Comparison of ENCODE assay signal across 12 cellular contexts in the genomic region with DNA sequence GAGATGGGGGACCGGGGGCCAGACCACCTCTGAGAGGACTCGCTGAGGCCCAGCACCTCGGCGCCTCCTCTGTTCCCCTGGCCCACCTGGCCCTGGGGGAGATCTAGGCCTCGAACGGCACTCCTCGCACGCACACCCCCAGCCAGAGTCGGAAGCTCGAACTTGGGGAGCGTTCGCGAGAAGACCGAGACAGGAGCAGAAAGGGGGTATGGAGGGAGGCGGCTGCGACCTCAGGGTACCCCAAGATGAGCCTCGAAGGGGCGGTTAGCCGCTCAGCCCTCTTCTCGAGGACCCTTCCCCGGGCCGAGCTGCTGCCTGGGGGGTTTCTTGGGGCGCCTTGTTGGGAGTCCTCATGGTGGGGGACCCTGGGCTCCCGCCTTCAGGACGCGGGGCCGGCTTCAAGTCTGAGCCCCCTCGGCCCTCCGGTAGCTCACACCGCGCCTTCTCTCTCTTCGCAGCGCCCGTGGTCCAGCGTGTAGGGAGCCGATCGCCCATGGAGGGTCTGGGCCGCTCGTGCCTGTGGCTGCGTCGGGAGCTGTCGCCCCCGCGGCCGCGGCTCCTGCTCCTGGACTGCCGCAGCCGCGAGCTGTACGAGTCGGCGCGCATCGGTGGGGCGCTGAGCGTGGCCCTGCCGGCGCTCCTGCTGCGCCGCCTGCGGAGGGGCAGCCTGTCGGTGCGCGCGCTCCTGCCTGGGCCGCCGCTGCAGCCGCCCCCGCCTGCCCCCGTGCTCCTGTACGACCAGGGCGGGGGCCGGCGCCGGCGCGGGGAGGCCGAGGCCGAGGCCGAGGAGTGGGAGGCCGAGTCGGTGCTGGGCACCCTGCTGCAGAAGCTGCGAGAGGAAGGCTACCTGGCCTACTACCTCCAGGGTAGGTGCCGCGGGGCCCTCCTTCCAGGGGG. TPM values are rescaled to one million over a fixed set of nuclear protein-coding genes. Genes with fewer than 3 reads are reported as not detected.
DNase-seq lines count a peak whose midpoint lies in the region; ATAC-seq and TF ChIP-seq lines count a peak whose summit lies in the region.
"Had no signal": no experiment of that assay in that cellular context is flagged by ENCODE, and none has a peak within 500 bp of the region (broad histone marks: within the 10 kb centered on the region; RNA-seq: fewer than 3 reads in every experiment).

No MANE protein-coding gene starts in this region.

- no peaks in the 10 kb centered on the region for H3K36me3 ChIP-seq in stomach

- no peak for ATAC-seq in activated T-cell treated with anti-CD3 and anti-CD28 coated beads, Interleukin-2, amount 50 U/mL, for 72 hours (replicated peaks in 1 of 2)
- ATAC-seq in left lobe of liver: no peak
- no peak for ATAC-seq in GM19351 (IDR thresholded peaks at IDR 0.05; ENCODE audit: unreplicated experiment)

- intact Hi-C loops in stomach (cut with DNase I; ENCODE audit: low total_unique reads): no loop called here

- H3K27me3 Mint-ChIP-seq in activated T-cell treated with anti-CD3 and anti-CD28 coated beads, Interleukin-2, amount 50 U/mL, for 24 hours: peaks cover 64% of the 10 kb centered on the region
- peaks cover 35% of the 10 kb centered on the region for H3K27me3 Mint-ChIP-seq in activated T-cell treated with anti-CD3 and anti-CD28 coated beads, Interleukin-2, amount 50 U/mL, for 72 hours (ENCODE audit: low read depth)
- H3K27me3 Mint-ChIP-seq in T-helper 2 cell treated with Interferon-gamma antibody and Interleukin-4, amounts not matched to agents 5 μg/mL and 100 μg/mL, for 36 hours (ENCODE audit: low read depth): peaks cover 37% of the 10 kb centered on the region
- peaks cover 3% of the 10 kb centered on the region for H3K27me3 Mint-ChIP-seq in glutamatergic neuron (ENCODE audit: unreplicated experiment)

- TF ChIP-seq EP300 in stomach (IDR thresholded peaks at IDR 0.05): no peak

- H3K27me3 ChIP-seq in stomach: peaks cover 23 to 69% (median 64%) of the 10 kb centered on the region in 3 donors

- peak overlapping the region; percentile 15 to 45 (median 28) for H3K4me3 ChIP-seq in stomach

- 5 to 39% (median 19%) methylated on average over 14 to 84 of the region's 85 CpGs for WGBS in stomach, 5 donors

- peaks cover 0 to 33% (median 29%) of the 10 kb centered on the region in 4 donors for H3K4me1 ChIP-seq in stomach

- no peaks in the 10 kb centered on the region for H3K36me3 Mint-ChIP-seq in activated T-cell treated with anti-CD3 and anti-CD28 coated beads, Interleukin-2, amount 50 U/mL, for 24 hours (ENCODE audit: low read depth)
- no peaks in the 10 kb centered on the region for H3K36me3 Mint-ChIP-seq in activated T-cell treated with anti-CD3 and anti-CD28 coated beads, Interleukin-2, amount 50 U/mL, for 72 hours (ENCODE audit: insufficient read depth in 2 of 2)
- H3K36me3 Mint-ChIP-seq in T-helper 2 cell treated with Interferon-gamma antibody and Interleukin-4, amounts not matched to agents 5 μg/mL and 100 μg/mL, for 36 hours (ENCODE audit: low read depth): no peaks in the 10 kb centered on the region
- H3K36me3 Mint-ChIP-seq in glutamatergic neuron (ENCODE audit: unreplicated experiment): no peaks in the 10 kb centered on the region

- H3K9me3 ChIP-seq in stomach: peaks cover 0 to 4% (median 0%) of the 10 kb centered on the region in 4 donors

- H3K4me1 Mint-ChIP-seq in activated T-cell treated with anti-CD3 and anti-CD28 coated beads, Interleukin-2, amount 50 U/mL, for 24 hours (ENCODE audit: low read depth): peaks cover 7% of the 10 kb centered on the region
- peaks cover 4% of the 10 kb centered on the region for H3K4me1 Mint-ChIP-seq in activated T-cell treated with anti-CD3 and anti-CD28 coated beads, Interleukin-2, amount 50 U/mL, for 72 hours (ENCODE audit: low read depth)
- no peaks in the 10 kb centered on the region for H3K4me1 Mint-ChIP-seq in T-helper 2 cell treated with Interferon-gamma antibody and Interleukin-4, amounts not matched to agents 5 μg/mL and 100 μg/mL, for 36 hours (ENCODE audit: low read depth)
- H3K4me1 Mint-ChIP-seq in glutamatergic neuron (ENCODE audit: low read depth, unreplicated experiment): no peaks in the 10 kb centered on the region

- no peaks in the 10 kb centered on the region for H3K9me3 Mint-ChIP-seq in activated T-cell treated with anti-CD3 and anti-CD28 coated beads, Interleukin-2, amount 50 U/mL, for 24 hours
- H3K9me3 Mint-ChIP-seq in activated T-cell treated with anti-CD3 and anti-CD28 coated beads, Interleukin-2, amount 50 U/mL, for 72 hours: no peaks in the 10 kb centered on the region
- no peaks in the 10 kb centered on the region for H3K9me3 Mint-ChIP-seq in T-helper 2 cell treated with Interferon-gamma antibody and Interleukin-4, amounts not matched to agents 5 μg/mL and 100 μg/mL, for 36 hours
- H3K9me3 Mint-ChIP-seq in glutamatergic neuron (ENCODE audit: unreplicated experiment): no peaks in the 10 kb centered on the region
- H3K9me3 Mint-ChIP-seq: neural crest cell had no signal

- no peak for TF ChIP-seq CTCF in stomach (IDR thresholded peaks at IDR 0.05)
- TF ChIP-seq CTCF in glutamatergic neuron (IDR thresholded peaks at IDR 0.05; ENCODE audit: partially characterized antibody, unreplicated experiment): no peak

- no peak for TF ChIP-seq POLR2A in stomach (IDR thresholded peaks at IDR 0.05)

- DNase-seq in activated T-cell treated with anti-CD3 and anti-CD28 coated beads, Interleukin-2, amount 50 U/mL, for 24 hours: peak; percentile 32
- DNase-seq in activated T-cell treated with anti-CD3 and anti-CD28 coated beads, Interleukin-2, amount 50 U/mL, for 72 hours: no peak
- peak; percentile 14 for DNase-seq in activated CD8-positive, alpha-beta memory T cell treated with anti-CD3 and anti-CD28 coated beads, Interleukin-2, amount 50 U/mL, for 4 hours
- DNase-seq in left lobe of liver (ENCODE audit: low spot score): peak; percentile 30
- no peak for DNase-seq in stomach
- no peak for DNase-seq in T-helper 2 cell treated with Interferon-gamma antibody and Interleukin-4, amounts not matched to agents 5 μg/mL and 100 μg/mL, for 36 hours (ENCODE audit: low spot score)
- no peak for DNase-seq in glutamatergic neuron
- DNase-seq: NCI-H1930 had no signal

- no peak overlapping the region for H3K27ac ChIP-seq in stomach
- H3K27ac ChIP-seq: epithelial cell of prostate had no signal

- H3K4me3 Mint-ChIP-seq in activated T-cell treated with anti-CD3 and anti-CD28 coated beads, Interleukin-2, amount 50 U/mL, for 24 hours: no peak overlapping the region
- peak overlapping the region in 1 of 2 donors; percentile 44 for H3K4me3 Mint-ChIP-seq in activated T-cell treated with anti-CD3 and anti-CD28 coated beads, Interleukin-2, amount 50 U/mL, for 72 hours
- H3K4me3 Mint-ChIP-seq in T-helper 2 cell treated with Interferon-gamma antibody and Interleukin-4, amounts not matched to agents 5 μg/mL and 100 μg/mL, for 36 hours: no peak overlapping the region
- H3K4me3 Mint-ChIP-seq in glutamatergic neuron (ENCODE audit: unreplicated experiment): no peak overlapping the region
- H3K4me3 Mint-ChIP-seq: neural crest cell had no signal

- no peak overlapping the region for H3K27ac Mint-ChIP-seq in activated T-cell treated with anti-CD3 and anti-CD28 coated beads, Interleukin-2, amount 50 U/mL, for 24 hours
- H3K27ac Mint-ChIP-seq in activated T-cell treated with anti-CD3 and anti-CD28 coated beads, Interleukin-2, amount 50 U/mL, for 72 hours: no peak overlapping the region
- no peak overlapping the region for H3K27ac Mint-ChIP-seq in T-helper 2 cell treated with Interferon-gamma antibody and Interleukin-4, amounts not matched to agents 5 μg/mL and 100 μg/mL, for 36 hours
- no peak overlapping the region for H3K27ac Mint-ChIP-seq in glutamatergic neuron (ENCODE audit: unreplicated experiment)

RNA-seq across cellular contexts. Expression of a gene that starts 0.7 kb away (rescaled TPM):
- total RNA-seq in activated T-cell treated with anti-CD3 and anti-CD28 coated beads, Interleukin-2, amount 50 U/mL, for 72 hours: not detected
- total RNA-seq in left lobe of liver (0.60 TPM), stomach (under 1 TPM in 1 of 5 donors, not detected in 4; 0.18 TPM), glutamatergic neuron (ENCODE audit: unreplicated experiment) (0.61 TPM)
- under 1 TPM in 1 of 3 donors, not detected in 2; 0.25 TPM for polyA plus RNA-seq in stomach

RNA-seq across cellular contexts. Expression of a gene that starts 25.9 kb away (rescaled TPM):
- 1 to 10 TPM in 1 of 2 donors, under 1 TPM in 1; 0.50 to 1.2 TPM for total RNA-seq in activated T-cell treated with anti-CD3 and anti-CD28 coated beads, Interleukin-2, amount 50 U/mL, for 72 hours
- total RNA-seq in left lobe of liver (not detected), stomach (10 to 100 TPM in 2 of 5 donors, 1 to 10 TPM in 2, under 1 TPM in 1; 0.87 to 21.0 (median 8.3) TPM), glutamatergic neuron (ENCODE audit: unreplicated experiment) (4.3 TPM)
- polyA plus RNA-seq in stomach: 10 to 100 TPM in 1 of 3 donors, under 1 TPM in 1, not detected in 1; 0.44 to 14.9 TPM
- total RNA-seq: activated CD8-positive, alpha-beta memory T cell treated with anti-CD3 and anti-CD28 coated beads for 36 hours had no signal

RNA-seq across cellular contexts. Expression of a gene that starts 40.0 kb away (rescaled TPM):
- 1 to 10 TPM; 1.8 to 2.2 TPM for total RNA-seq in activated T-cell treated with anti-CD3 and anti-CD28 coated beads, Interleukin-2, amount 50 U/mL, for 72 hours
- total RNA-seq in left lobe of liver (3.2 TPM), stomach (10 to 100 TPM; 17.7 to 32.7 (median 19.1) TPM), glutamatergic neuron (ENCODE audit: unreplicated experiment) (108 TPM)
- 10 to 100 TPM in 2 of 3 donors, 1 to 10 TPM in 1; 7.3 to 30.9 (median 15.9) TPM for polyA plus RNA-seq in stomach

RNA-seq across cellular contexts. Expression of a gene that starts 48.8 kb away (rescaled TPM):
- total RNA-seq in activated T-cell treated with anti-CD3 and anti-CD28 coated beads, Interleukin-2, amount 50 U/mL, for 72 hours: 10 to 100 TPM; 16.8 to 20.3 TPM
- 8.7 TPM for total RNA-seq in left lobe of liver
- total RNA-seq in stomach: 10 to 100 TPM in 3 of 5 donors, under 1 TPM in 1, not detected in 1; 0.58 to 55.4 (median 17.0) TPM
- polyA plus RNA-seq in stomach: 10 to 100 TPM; 26.2 to 36.5 (median 32.2) TPM
- total RNA-seq in glutamatergic neuron (ENCODE audit: unreplicated experiment): 28.9 TPM

Comparison
In these comparisons a context has a peak if more than half of its experiments do, and no peak if none do; other contexts are left out.
1. DNase-seq: peak in activated T-cell treated with anti-CD3 and anti-CD28 coated beads, Interleukin-2, amount 50 U/mL, for 24 hours (single experiment), activated CD8-positive, alpha-beta memory T cell treated with anti-CD3 and anti-CD28 coated beads, Interleukin-2, amount 50 U/mL, for 4 hours (single experiment) and left lobe of liver (single experiment); none in activated T-cell treated with anti-CD3 and anti-CD28 coated beads, Interleukin-2, amount 50 U/mL, for 72 hours (0 of 2), stomach (single experiment), T-helper 2 cell treated with Interferon-gamma antibody and Interleukin-4, amounts not matched to agents 5 μg/mL and 100 μg/mL, for 36 hours (single experiment) and glutamatergic neuron (single experiment).